ENCODE assay signal across 10 cellular contexts in genomic region chr4:140096921-140097320, GRCh38. TPM values are rescaled to one million over a fixed set of nuclear protein-coding genes. Genes with fewer than 3 reads are reported as not detected.
A peak's percentile ranks its signal among the peaks of the same experiment; 100 is the strongest.
DNase-seq lines count a peak whose midpoint lies in the region; ATAC-seq and TF ChIP-seq lines count a peak whose summit lies in the region.
"Had no signal": no experiment of that assay in that cellular context is flagged by ENCODE, and none has a peak within 500 bp of the region (broad histone marks: within the 10 kb centered on the region; RNA-seq: fewer than 3 reads in every experiment).

No MANE protein-coding gene starts in this region.

- H3K4me1 Mint-ChIP-seq in CD4-positive, alpha-beta T cell (ENCODE audit: low read depth) = peaks cover 79% of the 10 kb centered on the region
- peaks cover 88% of the 10 kb centered on the region for H3K4me1 Mint-ChIP-seq in endothelial cell (ENCODE audit: unreplicated experiment)

- peak overlapping the region; percentile 66 for H3K9ac ChIP-seq in Loucy (ENCODE audit: low read depth, low read length, poor library complexity, severe bottlenecking)

- H3K9me3 Mint-ChIP-seq in CD4-positive, alpha-beta T cell = no peaks in the 10 kb centered on the region
- no peaks in the 10 kb centered on the region for H3K9me3 Mint-ChIP-seq in endothelial cell (ENCODE audit: unreplicated experiment)

- peak overlapping the region; percentile 92 for H3K4me2 ChIP-seq in Loucy (ENCODE audit: low read depth, low read length, poor library complexity, severe bottlenecking)
- H3K4me2 ChIP-seq in osteoblast (ENCODE audit: insufficient read depth, low read length) = peak overlapping the region; percentile 2

- no peak overlapping the region for H3K4me3 ChIP-seq in Loucy (ENCODE audit: low read length, poor library complexity, severe bottlenecking)
- H3K4me3 ChIP-seq in osteoblast (ENCODE audit: insufficient read depth, low read length) = no peak overlapping the region

- peaks cover 12% of the 10 kb centered on the region; the same call in 1 of the 2 replicates for H3F3A ChIP-seq in Loucy (ENCODE audit: low read depth)

- POLR2A ChIA-PET in CD4-positive, alpha-beta T cell (lab: Charles Lee) = interaction anchor here (1.9 to 2.1 kb wide), 2 partner anchors 53 to 54 kb away, joined by 7 to 16 read pairs; no protein-coding TSS in a partner anchor

- H3K36me3 ChIP-seq in Loucy (ENCODE audit: insufficient read depth, low read length) (no peaks in the 10 kb centered on the region), osteoblast (ENCODE audit: insufficient read depth, low read length) (no peaks in the 10 kb centered on the region)

- no peaks in the 10 kb centered on the region for H3K27me3 ChIP-seq in CD4-positive, alpha-beta T cell (ENCODE audit: control insufficient read depth, insufficient read depth, low read length)
- H3K27me3 ChIP-seq in Loucy (ENCODE audit: insufficient read depth, low read length, poor library complexity, severe bottlenecking) = no peaks in the 10 kb centered on the region
- H3K27me3 ChIP-seq in osteoblast (ENCODE audit: insufficient read depth, low read length) = no peaks in the 10 kb centered on the region

- H3K27me3 Mint-ChIP-seq in CD4-positive, alpha-beta T cell = no peaks in the 10 kb centered on the region
- peaks cover 12% of the 10 kb centered on the region for H3K27me3 Mint-ChIP-seq in endothelial cell (ENCODE audit: unreplicated experiment)

- H3K4me1 ChIP-seq in Loucy (ENCODE audit: insufficient read depth, low read length, poor library complexity, severe bottlenecking) (peaks cover 95% of the 10 kb centered on the region), osteoblast (ENCODE audit: insufficient read depth, low read length) (peaks cover 24% of the 10 kb centered on the region)

- no peaks in the 10 kb centered on the region for H3K36me3 Mint-ChIP-seq in CD4-positive, alpha-beta T cell (ENCODE audit: low read depth)
- peaks cover 4% of the 10 kb centered on the region for H3K36me3 Mint-ChIP-seq in endothelial cell (ENCODE audit: low read depth, unreplicated experiment)

- DNase-seq in CD4-positive, alpha-beta T cell = no peak
- DNase-seq in endothelial cell (ENCODE audit: low spot score) (no peak), osteoblast (ENCODE audit: insufficient read length, low spot score, missing footprints) (no peak), activated gamma-delta T cell treated with Interleukin-2 at 50 U/mL for 16 hours (no peak), COLO668 (lab: John Stamatoyannopoulos, UW; ENCODE audit: unreplicated experiment) (no peak)
- DNase-seq: NCI-H2029 treated with DMSO at 0.1 percent for 48 hours had no signal

- CTCF ChIA-PET in CD4-positive, alpha-beta T cell (lab: Charles Lee) = interaction anchor here (1.3 to 1.4 kb wide), 2 partner anchors 157 to 263 kb away, joined by 4 to 6 read pairs; no protein-coding TSS in a partner anchor

- H3K4me3 Mint-ChIP-seq in CD4-positive, alpha-beta T cell = peak overlapping the region; percentile 77
- H3K4me3 Mint-ChIP-seq in endothelial cell (ENCODE audit: unreplicated experiment) = no peak overlapping the region

- intact Hi-C loops in CD4-positive, alpha-beta T cell (cut with DNase I, micrococcal nuclease) = loop anchor here (1.0 to 5.0 kb wide), 3 partner anchors 40 to 53 kb away; no protein-coding TSS in a partner anchor

- H3K79me2 ChIP-seq in Loucy (ENCODE audit: insufficient read depth, low read length) (peaks cover 87% of the 10 kb centered on the region), osteoblast (ENCODE audit: insufficient read depth, low read length) (no peaks in the 10 kb centered on the region)

- H3K9me3 ChIP-seq in CD4-positive, alpha-beta T cell (ENCODE audit: control insufficient read depth, low read length) = no peaks in the 10 kb centered on the region
- H3K9me3 ChIP-seq in Loucy (ENCODE audit: insufficient read depth, low read depth, low read length) = no peaks in the 10 kb centered on the region
- H3K9me3 ChIP-seq in osteoblast (ENCODE audit: low read depth, low read length) = no peaks in the 10 kb centered on the region

- H4K20me1 ChIP-seq in Loucy (ENCODE audit: insufficient read depth, low read length, poor library complexity, severe bottlenecking) (no peaks in the 10 kb centered on the region), osteoblast (ENCODE audit: insufficient read depth, low read length) (no peaks in the 10 kb centered on the region)

- H3K9me2 ChIP-seq in Loucy (replicated peaks; ENCODE audit: low read depth, low read length) = no peaks in the 10 kb centered on the region

- no peak overlapping the region for H3K27ac ChIP-seq in CD4-positive, alpha-beta T cell (ENCODE audit: low read depth, low read length)
- peak overlapping the region; percentile 15 for H3K27ac ChIP-seq in osteoblast (ENCODE audit: low read depth, low read length)
- H3K27ac ChIP-seq: RWPE1 had no signal

- TF ChIP-seq CTCF in CD4-positive, alpha-beta T cell (IDR thresholded peaks at IDR 0.05) = no peak
- TF ChIP-seq CTCF in Loucy (conservative IDR thresholded peaks at IDR 0.05; ENCODE audit: low read length) = no peak
- no peak for TF ChIP-seq CTCF in endothelial cell (IDR thresholded peaks at IDR 0.05; ENCODE audit: unreplicated experiment)
- no peak for TF ChIP-seq CTCF in osteoblast (IDR thresholded peaks at IDR 0.05; ENCODE audit: extremely low read depth, low read depth, low read length)

- no peak for ATAC-seq in CD4-positive, alpha-beta T cell (ENCODE audit: poor library complexity)
- no peak for ATAC-seq in GM21529 (IDR thresholded peaks at IDR 0.05; ENCODE audit: unreplicated experiment)
- ATAC-seq in GM21723 (IDR thresholded peaks at IDR 0.05; ENCODE audit: unreplicated experiment) = no peak

- H2AFZ ChIP-seq in Loucy (ENCODE audit: low read length) (no peak overlapping the region), osteoblast (ENCODE audit: low read length) (peak overlapping the region; percentile 40)

- peak overlapping the region; percentile 96 for H3K27ac Mint-ChIP-seq in CD4-positive, alpha-beta T cell
- peak overlapping the region; percentile 33 for H3K27ac Mint-ChIP-seq in endothelial cell (ENCODE audit: unreplicated experiment)

RNA-seq across cellular contexts. Expression of gene MAML3, which starts 57.1 kb away (rescaled TPM):
- 1 to 10 TPM; 2.5 to 2.9 TPM for total RNA-seq in CD4-positive, alpha-beta T cell
- total RNA-seq in endothelial cell (ENCODE audit: unreplicated experiment) (31.0 TPM), osteoblast (0.59 and 0.72 TPM in 2 replicates)
